ENCODE assay signal across 26 cellular contexts in genomic region chrX:38770152-38770551, GRCh38. TPM values are rescaled to one million over a fixed set of nuclear protein-coding genes. Genes with fewer than 3 reads are reported as not detected.
DNase-seq lines count a peak whose midpoint lies in the region; ATAC-seq, FAIRE-seq and TF ChIP-seq lines count a peak whose summit lies in the region.
"Had no signal": no experiment of that assay in that cellular context is flagged by ENCODE, and none has a peak within 500 bp of the region (broad histone marks: within the 10 kb centered on the region; RNA-seq: fewer than 3 reads in every experiment).

No MANE protein-coding gene starts in this region.

- BruUV-seq in K562 (replicated peaks; lab: Mats Ljungman, UMichigan), result no TSS peak

- H2AK5ac ChIP-seq in neuronal stem cell (ENCODE audit: low read depth, low read length), result no peak overlapping the region

- TF ChIP-seq RAD21 in K562 (CRISPR knock-in tag; conservative IDR thresholded peaks at IDR 0.05 in 1 of 2, IDR thresholded peaks at IDR 0.05 in 1 of 2), result no peak

- H3K23ac ChIP-seq in neuronal stem cell (ENCODE audit: low read depth, low read length, poor library complexity), result no peak overlapping the region

- H3K79me2 ChIP-seq in K562 (ENCODE audit: control insufficient read depth, insufficient read depth, low read length), result no peaks in the 10 kb centered on the region

- TF ChIP-seq EP300 in K562 (IDR thresholded peaks at IDR 0.05; ENCODE audit: low read length), result peak; percentile 77; the same call in 1 of the 2 replicates

- FAIRE-seq in K562 (lab: Jason Lieb, UNC), result peak; percentile 97
- FAIRE-seq: GM12891, H1, HepG2 had no signal

- no peak overlapping the region for H2BK120ac ChIP-seq in neuronal stem cell (ENCODE audit: low read depth, low read length)

- H3K4ac ChIP-seq in neuronal stem cell (ENCODE audit: low read length), result no peak overlapping the region

- no peak overlapping the region for H3K18ac ChIP-seq in neuronal stem cell (ENCODE audit: low read length)

- no peaks in the 10 kb centered on the region for H4K20me1 ChIP-seq in K562 (replicated peaks; ENCODE audit: control insufficient read depth, insufficient read depth, low read length)

- intact Hi-C loops in K562 (cut with micrococcal nuclease), result loop anchor here (1.0 kb wide), 1 partner anchor 34 kb away; no protein-coding TSS in a partner anchor
- intact Hi-C loops in uterus (cut with DNase I; ENCODE audit: low total_unique reads), result no loop called here

- DNase-seq in NCI-H146 (lab: John Stamatoyannopoulos, UW) (peak; percentile 84), K562 (ENCODE audit: extremely low read depth in 1 of 4, low spot score in 3 of 4) (peak; percentile 35 to 90 (median 62)), islet precursor cell (peak; percentile 53), H4 (ENCODE audit: low spot score) (no peak), uterus (no peak), neuronal stem cell (ENCODE audit: low spot score) (no peak)
- no peak for DNase-seq in activated CD4-positive, CD25-positive, alpha-beta regulatory T cell treated with anti-CD3 and anti-CD28 coated beads, Interleukin-2, amount 50 U/mL, for 72 hours
- DNase-seq: AML-193; C1 segment of cervical spinal cord; CD4-positive, alpha-beta memory T cell; COR-L47; GDM1; KG1; MG63; NCI-H1694 treated with DMSO at 0.1 percent for 48 hours; NCI-H2081 treated with DMSO at 0.1 percent for 48 hours; NCI-H2171; NCI-H524 treated with DMSO at 0.1 percent for 48 hours; NCI-H774; SK-N-SH; SW 1271 had no signal

- WGBS in K562 (ENCODE audit: insufficient coverage, low coverage, missing lambda C conversion rate), result 2% methylated on average over 10 of the region's 10 CpGs
- no CpG with 5 or more reads among the region's 10 CpGs for WGBS in neuronal stem cell (ENCODE audit: extremely low coverage in 2 of 2, insufficient read length in 2 of 2, insufficient replicate concordance in 1 of 2), 2 donors

- no peaks in the 10 kb centered on the region for H3K79me1 ChIP-seq in neuronal stem cell (ENCODE audit: low read depth, low read length)

- H3K27me3 ChIP-seq in K562 (ENCODE audit: control insufficient read depth in 2 of 2, insufficient read depth in 2 of 2, low read length in 2 of 2) (no peaks in the 10 kb centered on the region), uterus (peaks cover 0 to 3% of the 10 kb centered on the region in 2 donors), neuronal stem cell (ENCODE audit: control insufficient read depth in 3 of 3, insufficient read depth in 3 of 3, low read depth in 1 of 3, low read length in 3 of 3) (peaks cover 0 to 11% (median 0%) of the 10 kb centered on the region in 3 experiments)
- H3K27me3 ChIP-seq: MG63 had no signal

- no peak overlapping the region for H2BK5ac ChIP-seq in neuronal stem cell (ENCODE audit: low read length)

- CTCF ChIA-PET in K562 (lab: Yijun Ruan, JAX; ENCODE audit: low intra/inter-chr PET ratio), result no interaction called here

- no peak overlapping the region for H4K91ac ChIP-seq in neuronal stem cell (ENCODE audit: low read depth, low read length, poor library complexity)

- ATAC-seq in K562, result peak; percentile 99
- ATAC-seq: A549, HepG2 had no signal

- H3K9me1 ChIP-seq in K562 (ENCODE audit: control insufficient read depth, insufficient read depth, low read length), result no peaks in the 10 kb centered on the region

- H2BK12ac ChIP-seq in neuronal stem cell (ENCODE audit: low read length), result no peak overlapping the region

- in situ Hi-C loops in K562 (cut with MboI), result no loop called here

- H3K4me1 ChIP-seq in K562 (replicated peaks in 1 of 2; ENCODE audit: control insufficient read depth in 2 of 2, insufficient read depth in 2 of 2, low read length in 2 of 2), result peaks cover 0 to 5% of the 10 kb centered on the region in 2 experiments; a peak in 2 of 5 replicates
- no peaks in the 10 kb centered on the region for H3K4me1 ChIP-seq in uterus
- no peaks in the 10 kb centered on the region for H3K4me1 ChIP-seq in neuronal stem cell (ENCODE audit: control insufficient read depth in 2 of 2, insufficient read depth in 1 of 2, low read depth in 1 of 2, low read length in 2 of 2)
- H3K4me1 ChIP-seq: A549 had no signal

- no peaks in the 10 kb centered on the region for H3K9me3 ChIP-seq in K562 (replicated peaks; ENCODE audit: control insufficient read depth, insufficient read depth, low read depth, low read length)
- no peaks in the 10 kb centered on the region for H3K9me3 ChIP-seq in uterus
- H3K9me3 ChIP-seq in neuronal stem cell (replicated peaks in 1 of 2; ENCODE audit: control insufficient read depth in 2 of 2, insufficient read depth in 1 of 2, low read depth in 1 of 2, low read length in 2 of 2), result no peaks in the 10 kb centered on the region
- H3K9me3 ChIP-seq: A549, MG63, SK-N-SH had no signal

- H3K4me2 ChIP-seq in K562 (ENCODE audit: insufficient read depth, low read length) (peak overlapping the region; percentile 62), neuronal stem cell (ENCODE audit: insufficient read depth, low read length, poor library complexity, severe bottlenecking) (no peak overlapping the region)
- H3K4me2 ChIP-seq: A549, SK-N-SH had no signal

- TF ChIP-seq CTCF in K562 (IDR thresholded peaks at IDR 0.05 in 2 of 3, conservative IDR thresholded peaks at IDR 0.05 in 1 of 3; ENCODE audit: insufficient read depth in 2 of 3, low read depth in 1 of 3, low read length in 3 of 3) (no peak), uterus (IDR thresholded peaks at IDR 0.05) (no peak)

- H3K27ac ChIP-seq in K562 (ENCODE audit: extremely low read depth, low read depth, low read length) (peak overlapping the region; percentile 70), uterus (no peak overlapping the region), neuronal stem cell (replicated peaks; ENCODE audit: low read length) (no peak overlapping the region)
- H3K27ac ChIP-seq: A549 had no signal

- TF ChIP-seq POLR2A in K562 (conservative IDR thresholded peaks at IDR 0.05), result peak; percentile 50; the same call in 1 of the 2 replicates
- no peak for TF ChIP-seq POLR2A in uterus (IDR thresholded peaks at IDR 0.05)

- H3K36me3 ChIP-seq in K562 (ENCODE audit: control insufficient read depth, insufficient read depth, low read length) (no peaks in the 10 kb centered on the region), uterus (no peaks in the 10 kb centered on the region), neuronal stem cell (replicated peaks in 1 of 2; ENCODE audit: control insufficient read depth in 2 of 2, insufficient read depth in 2 of 2, low read length in 2 of 2) (no peaks in the 10 kb centered on the region)
- H3K36me3 ChIP-seq: MG63 had no signal

- H3K14ac ChIP-seq in neuronal stem cell (ENCODE audit: low read length), result no peak overlapping the region

- no peak overlapping the region for H2BK15ac ChIP-seq in neuronal stem cell (ENCODE audit: low read length)

- POLR2A ChIA-PET in K562 (lab: Yijun Ruan, JAX), result interaction anchor here (0.6 to 1.9 kb wide), 5 partner anchors 32 to 215 kb away, joined by 3 to 7 read pairs (median 3); no protein-coding TSS in a partner anchor

- H2AFZ ChIP-seq in K562 (ENCODE audit: low read depth, low read length), result peak overlapping the region; percentile 83
- no peak overlapping the region for H2AFZ ChIP-seq in neuronal stem cell (ENCODE audit: low read length)

- no peak overlapping the region for H4K8ac ChIP-seq in neuronal stem cell (ENCODE audit: low read depth, low read length)

- H3K9ac ChIP-seq in K562 (ENCODE audit: insufficient read depth in 1 of 2, low read depth in 2 of 2, low read length in 2 of 2) (peak overlapping the region in 1 of 2 experiments; percentile 74; a peak in 3 of 4 replicates), neuronal stem cell (ENCODE audit: low read depth, low read length, poor library complexity) (no peak overlapping the region)
- H3K9ac ChIP-seq: SK-N-SH had no signal

- H3K4me3 ChIP-seq in K562 (peak overlapping the region; percentile 36), uterus (no peak overlapping the region), neuronal stem cell (ENCODE audit: low read length in 2 of 2) (no peak overlapping the region)
- H3K4me3 ChIP-seq: A549, MG63 had no signal

TF ChIP-seq in K562, 482 proteins besides CTCF, POLR2A, EP300 and RAD21 (continues in another document):
- TF ChIP-seq SMARCE1 (IDR thresholded peaks at IDR 0.05) (peak; percentile 63; the same call in 1 of the 2 replicates), L3MBTL2 (IDR thresholded peaks at IDR 0.05) (peak; percentile 41; the same call in 1 of the 2 replicates), ZNF583 (CRISPR knock-in tag; IDR thresholded peaks at IDR 0.05) (no peak), LEF1 (IDR thresholded peaks at IDR 0.05) (0 out of 2 replicates have a peak, but pooled peaks have one; percentile 28), RNF2 (IDR thresholded peaks at IDR 0.05) (peak; percentile 47; the same call in 1 of the 2 replicates)

RNA-seq across cellular contexts. Expression of gene MID1IP1, which starts 31.1 kb away (rescaled TPM):
- 21.8 and 40.2 TPM in 2 replicates for total RNA-seq in K562 (2011; cell fraction: chromatin; rRNA removed; ENCODE audit: low replicate concordance)
- 57.5 and 57.7 TPM in 2 replicates for total RNA-seq in K562 (2011; cell fraction: nucleolus; rRNA removed)
- 35.4 and 38.0 TPM in 2 replicates for total RNA-seq in K562 (2011; cell fraction: nucleoplasm; rRNA removed)
- total RNA-seq in K562 (2014; rRNA removed) (82.1 and 102 TPM in 2 replicates), K562 (2014; rRNA removed; fragmentation: Illumina TruSeq; extraction: Trizol) (20.7 and 20.9 TPM in 2 replicates), K562 (2015; rRNA removed; fragmentation: Illumina TruSeq; extraction: Trizol) (27.5 and 29.9 TPM in 2 replicates), K562 (2021) (90.4 and 94.7 TPM in 2 replicates), uterus (10 to 100 TPM; 13.1 to 39.4 (median 27.9) TPM)
- polyA plus RNA-seq in K562 (2011; rRNA removed) (36.9 and 42.0 TPM in 2 replicates), K562 (2014; fragmentation: Illumina TruSeq; extraction: Trizol) (22.1 and 43.9 TPM in 2 replicates), K562 (2014; fragmentation: Nextera tagmentation; extraction: Ambion mirVana) (under 1 TPM; 0.51 to 0.80 TPM), K562 (2014; rRNA removed) (97.0 and 102 TPM in 2 replicates)
- polyA plus RNA-seq in K562 (2011; cell fraction: cytosol; rRNA removed), result 50.7 and 84.5 TPM in 2 replicates
- 38.7 and 57.5 TPM in 2 replicates for polyA plus RNA-seq in K562 (2011; cell fraction: nucleus; rRNA removed)
- 49.3 and 83.1 TPM in 2 replicates for polyA plus RNA-seq in K562 (2012)
- 9.1 and 14.7 TPM in 2 replicates for polyA minus RNA-seq in K562 (2011; rRNA and poly(A)+ RNA removed)
- polyA minus RNA-seq in K562 (2011; cell fraction: cytosol; rRNA and poly(A)+ RNA removed), result 26.2 and 29.8 TPM in 2 replicates
- 28.3 and 31.4 TPM in 2 replicates for polyA minus RNA-seq in K562 (2011; cell fraction: nucleus; rRNA and poly(A)+ RNA removed)
- 37.5 and 48.9 TPM in 2 replicates for total RNA-seq in H4 (2014; rRNA removed; shearing (Covaris generic))
- 21.0 TPM for polyA plus RNA-seq in neuronal stem cell (2013, experiment 1 of 2)
- 21.1 TPM for polyA plus RNA-seq in neuronal stem cell (2013, experiment 2 of 2)
- total RNA-seq: HT1080 had no signal

Comparison
In these comparisons a context has a peak if more than half of its experiments do, and no peak if none do; other contexts are left out.
1. DNase-seq: peak in NCI-H146 (single experiment), K562 (4 of 4) and islet precursor cell (single experiment); none in H4 (single experiment), activated CD4-positive, CD25-positive, alpha-beta regulatory T cell treated with anti-CD3 and anti-CD28 coated beads, Interleukin-2, amount 50 U/mL, for 72 hours (single experiment), uterus (0 of 2) and neuronal stem cell (single experiment).